In genomic region chr2:21646449-21646848, GRCh38 we compare ENCODE assay signal across 26 cellular contexts.
"Had no signal": no experiment of that assay in that cellular context is flagged by ENCODE, and none has a peak within 500 bp of the region (broad histone marks: within the 10 kb centered on the region; RNA-seq: fewer than 3 reads in every experiment).

No MANE protein-coding gene starts in this region.

- H3K36me3 ChIP-seq: adrenal gland, MG63, Peyer's patch had no signal

- H3K27me3 ChIP-seq: adrenal gland, MG63, Peyer's patch had no signal

- H3K36me3 Mint-ChIP-seq: activated naive CD8-positive, alpha-beta T cell treated with anti-CD3 and anti-CD28 coated beads, Interleukin-2, amount 10 ng/mL, durations not matched to agents 7 days and 5 days; T-cell had no signal

- DNase-seq: activated CD4-positive, alpha-beta memory T cell treated with anti-CD3 and anti-CD28 coated beads, Interleukin-2, amount 10 ng/mL, durations not matched to agents 7 days and 5 days; activated CD4-positive, alpha-beta T cell treated with anti-CD3 and anti-CD28 coated beads for 36 hours; activated CD4-positive, alpha-beta T cell treated with anti-CD3 and anti-CD28 coated beads, Interleukin-2, amount 50 U/mL, for 1 hour; activated gamma-delta T cell treated with Interleukin-2 at 50 U/mL for 16 hours; activated naive CD4-positive, alpha-beta T cell treated with anti-CD3 and anti-CD28 coated beads, Interleukin-2, amount 50 U/mL, for 16 hours; activated naive CD8-positive, alpha-beta T cell treated with anti-CD3 and anti-CD28 coated beads, Interleukin-2, amount 10 ng/mL, durations not matched to agents 7 days and 5 days; activated T-cell treated with anti-CD3 and anti-CD28 coated beads for 4 hours; activated T-cell treated with anti-CD3 and anti-CD28 coated beads, Interleukin-2, amount 50 U/mL, for 72 hours; adrenal gland; anterior cingulate cortex; central memory CD4-positive, alpha-beta T cell; MG63; NCI-H1105 treated with DMSO at 0.1 percent for 48 hours; NCI-H146; NCI-H187 treated with DMSO at 0.1 percent for 48 hours; NCI-H2081 treated with DMSO at 0.1 percent for 48 hours; NCI-H446; NCI-H524; Peyer's patch; Right ventricle myocardium superior; T-cell; T-helper 2 cell; T1000 had no signal

- H3K4me1 ChIP-seq: adrenal gland, Peyer's patch had no signal

- ATAC-seq: activated CD4-positive, alpha-beta T cell treated with anti-CD3 and anti-CD28 coated beads for 36 hours; activated T-cell treated with anti-CD3 and anti-CD28 coated beads, Interleukin-2, amount 50 U/mL, for 72 hours; T-cell had no signal

- FAIRE-seq: TTC549 had no signal

- H3K27ac ChIP-seq: Peyer's patch, RWPE1 had no signal

- H3K4me1 Mint-ChIP-seq: activated CD4-positive, alpha-beta memory T cell treated with anti-CD3 and anti-CD28 coated beads, Interleukin-2, amount 10 ng/mL, durations not matched to agents 7 days and 5 days; activated CD4-positive, alpha-beta T cell treated with anti-CD3 and anti-CD28 coated beads for 36 hours; activated naive CD8-positive, alpha-beta T cell treated with anti-CD3 and anti-CD28 coated beads, Interleukin-2, amount 10 ng/mL, durations not matched to agents 7 days and 5 days; T-cell had no signal

- H3K27ac Mint-ChIP-seq: activated CD4-positive, alpha-beta memory T cell treated with anti-CD3 and anti-CD28 coated beads, Interleukin-2, amount 10 ng/mL, durations not matched to agents 7 days and 5 days; activated CD4-positive, alpha-beta T cell treated with anti-CD3 and anti-CD28 coated beads for 36 hours; activated naive CD8-positive, alpha-beta T cell treated with anti-CD3 and anti-CD28 coated beads, Interleukin-2, amount 10 ng/mL, durations not matched to agents 7 days and 5 days; activated T-cell treated with anti-CD3 and anti-CD28 coated beads, Interleukin-2, amount 50 U/mL, for 72 hours; activated T-helper 2 cell treated with anti-CD3 and anti-CD28 coated beads, Interferon-gamma antibody, Interleukin-2, Interleukin-4, amounts not matched to agents 10 μg/mL and 5 μg/mL and 100 μg/mL, durations not matched to agents 14 hours and 24 hours and 36 hours; T-cell had no signal

- H3K27me3 Mint-ChIP-seq: activated CD4-positive, alpha-beta memory T cell treated with anti-CD3 and anti-CD28 coated beads, Interleukin-2, amount 10 ng/mL, durations not matched to agents 7 days and 5 days; activated CD4-positive, alpha-beta T cell treated with anti-CD3 and anti-CD28 coated beads for 36 hours; activated naive CD8-positive, alpha-beta T cell treated with anti-CD3 and anti-CD28 coated beads, Interleukin-2, amount 10 ng/mL, durations not matched to agents 7 days and 5 days; T-cell had no signal

- H3K9me3 ChIP-seq: adrenal gland, MG63, Peyer's patch had no signal

- H3K4me3 Mint-ChIP-seq: activated CD4-positive, alpha-beta memory T cell treated with anti-CD3 and anti-CD28 coated beads, Interleukin-2, amount 10 ng/mL, durations not matched to agents 7 days and 5 days; activated CD4-positive, alpha-beta T cell treated with anti-CD3 and anti-CD28 coated beads for 36 hours; activated naive CD8-positive, alpha-beta T cell treated with anti-CD3 and anti-CD28 coated beads, Interleukin-2, amount 10 ng/mL, durations not matched to agents 7 days and 5 days; activated T-cell treated with anti-CD3 and anti-CD28 coated beads, Interleukin-2, amount 50 U/mL, for 72 hours; T-cell had no signal

- H3K4me3 ChIP-seq: adrenal gland, MG63, Peyer's patch had no signal
